1 cellular context compared by ENCODE assay signal in genomic region chr22:45673482-45674175, GRCh38.
TF ChIP-seq lines count a peak whose summit lies in the region.

No MANE protein-coding gene starts in this region.

TF ChIP-seq in HepG2, 621 proteins besides CTCF, POLR2A, EP300 and RAD21 (continued from another document):
- TF ChIP-seq AKNA (CRISPR knock-in tag; IDR thresholded peaks at IDR 0.05; ENCODE audit: borderline replicate concordance) (no peak), ZNF746 (CRISPR knock-in tag; IDR thresholded peaks at IDR 0.05) (no peak), ISX (CRISPR knock-in tag; conservative IDR thresholded peaks at IDR 0.05) (no peak), ATF6 (CRISPR knock-in tag; conservative IDR thresholded peaks at IDR 0.05) (no peak), KLF16 (CRISPR knock-in tag; IDR thresholded peaks at IDR 0.05) (no peak), ZNF800 (CRISPR knock-in tag; IDR thresholded peaks at IDR 0.05) (no peak), ZNF260 (CRISPR knock-in tag; IDR thresholded peaks at IDR 0.05; ENCODE audit: borderline replicate concordance, low read depth) (no peak), CEBPZ (IDR thresholded peaks at IDR 0.05; ENCODE audit: low read length) (no peak), MED13 (CRISPR knock-in tag; IDR thresholded peaks at IDR 0.05) (no peak), ZNF841 (CRISPR knock-in tag; IDR thresholded peaks at IDR 0.05; ENCODE audit: borderline replicate concordance) (no peak), KLF15 (CRISPR knock-in tag; IDR thresholded peaks at IDR 0.05; ENCODE audit: borderline replicate concordance) (no peak)
